ENCODE assay signal across 8 cellular contexts in the genomic region with DNA sequence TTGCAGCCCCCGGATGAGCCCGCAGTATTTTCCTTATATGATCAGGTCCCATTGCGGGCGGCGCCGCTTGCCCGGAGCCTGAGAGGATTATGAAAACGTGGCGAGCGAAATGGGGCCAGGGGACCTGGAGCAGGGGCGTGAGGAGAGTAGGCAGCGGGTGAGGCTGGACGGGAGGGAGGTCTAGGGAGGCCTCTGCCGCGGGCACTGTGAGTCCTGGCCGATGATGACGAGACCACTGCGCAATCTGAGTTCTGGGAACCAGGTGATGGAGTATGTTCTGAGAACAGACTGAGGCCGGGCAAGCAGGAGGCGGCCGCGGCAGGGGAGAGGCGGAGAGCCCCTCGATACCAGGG. TPM values are rescaled to one million over a fixed set of nuclear protein-coding genes. Genes with fewer than 3 reads are reported as not detected.
DNase-seq lines count a peak whose midpoint lies in the region; ATAC-seq, FAIRE-seq and TF ChIP-seq lines count a peak whose summit lies in the region.

No MANE protein-coding gene starts in this region.

- H3K27me3 ChIP-seq in HAP-1 (ENCODE audit: low read depth) (no peaks in the 10 kb centered on the region), H1 (replicated peaks in 1 of 4; ENCODE audit: control insufficient read depth in 3 of 4, extremely low read depth in 1 of 4, insufficient read depth in 3 of 4, low read length in 3 of 4) (no peaks in the 10 kb centered on the region; a peak in 1 of 7 replicates)

- no peak for TF ChIP-seq RAD21 in H1 (IDR thresholded peaks at IDR 0.05 in 1 of 2, conservative IDR thresholded peaks at IDR 0.05 in 1 of 2; ENCODE audit: low read depth in 2 of 2, low read length in 2 of 2)

- peaks cover 12% of the 10 kb centered on the region for H3K23me2 ChIP-seq in H1 (ENCODE audit: low read depth, low read length)

- no peak overlapping the region for H3K4ac ChIP-seq in H1 (replicated peaks; ENCODE audit: insufficient read length, low read depth, low read length)

- H3K79me2 ChIP-seq in H1 (ENCODE audit: control insufficient read depth in 1 of 2, insufficient read depth in 2 of 2, low read length in 2 of 2), result peaks cover 7 to 40% of the 10 kb centered on the region in 2 experiments; a peak in 3 of 4 replicates

- no peak overlapping the region for H3K14ac ChIP-seq in H1 (ENCODE audit: insufficient read length)

- H3K9ac ChIP-seq in H1 (replicated peaks in 1 of 4; ENCODE audit: extremely low read depth in 1 of 4, low read depth in 3 of 4, low read length in 3 of 4), result peak overlapping the region; percentile 69 to 80 (median 74)

- no peaks in the 10 kb centered on the region; the same call in 1 of the 2 replicates for H3K79me1 ChIP-seq in H1 (ENCODE audit: low read depth, low read length)

- H4K5ac ChIP-seq in H1 (ENCODE audit: insufficient read length, low read depth, low read length), result peak overlapping the region; percentile 45

- no peak overlapping the region for H3K23ac ChIP-seq in H1 (ENCODE audit: insufficient read length)

- H3K56ac ChIP-seq in H1 (replicated peaks; ENCODE audit: insufficient read length, low read depth, low read length), result no peak overlapping the region

- H3K18ac ChIP-seq in H1 (ENCODE audit: extremely low read depth, low read length), result peak overlapping the region; percentile 92

- peak overlapping the region; percentile 47; the same call in 1 of the 2 replicates for H2AFZ ChIP-seq in H1 (ENCODE audit: low read length)

- in situ Hi-C loops in HAP-1 (cut with MboI; ENCODE audit: low sequenced_read_pairs), result no loop called here

- H3K4me1 ChIP-seq in HAP-1, result peaks cover 13% of the 10 kb centered on the region
- peaks cover 2 to 11% (median 8%) of the 10 kb centered on the region in 4 experiments; a peak in 5 of 7 replicates for H3K4me1 ChIP-seq in H1 (replicated peaks in 1 of 4; ENCODE audit: control insufficient read depth in 3 of 4, insufficient read depth in 4 of 4, low read length in 3 of 4)
- peaks cover 34% of the 10 kb centered on the region for H3K4me1 ChIP-seq in mucosa of descending colon (ENCODE audit: low read depth)

- H4K8ac ChIP-seq in H1 (ENCODE audit: extremely low read depth, insufficient read depth, low read length), result peak overlapping the region; percentile 81

- H2BK15ac ChIP-seq in H1 (ENCODE audit: low read length), result no peak overlapping the region

- no peak overlapping the region for H2BK12ac ChIP-seq in H1 (ENCODE audit: low read depth, low read length)

- TF ChIP-seq CTCF in H1 (IDR thresholded peaks at IDR 0.05; ENCODE audit: control extremely low read depth in 1 of 3, insufficient read depth in 1 of 3, low read depth in 1 of 3, low read length in 3 of 3), result no peak
- TF ChIP-seq CTCF in mucosa of descending colon (IDR thresholded peaks at IDR 0.05), result no peak

- TF ChIP-seq POLR2A in H1 (IDR thresholded peaks at IDR 0.05; ENCODE audit: control extremely low read depth in 1 of 2, low read depth in 2 of 2, low read length in 2 of 2), result no peak

- CTCF ChIA-PET in H1 (lab: Charles Lee; ENCODE audit: partially characterized antibody), result interaction anchor here (0.7 to 1.0 kb wide), 2 partner anchors 31 to 47 kb away, joined by 3 read pairs; no protein-coding TSS in a partner anchor

- no peak overlapping the region for H2BK20ac ChIP-seq in H1 (ENCODE audit: low read length)

- H2BK120ac ChIP-seq in H1 (replicated peaks; ENCODE audit: low read depth, low read length), result no peak overlapping the region

- H4K20me1 ChIP-seq in H1 (replicated peaks in 1 of 2; ENCODE audit: control insufficient read depth in 1 of 2, insufficient read depth in 2 of 2, low read length in 2 of 2), result peaks cover 0 to 1% of the 10 kb centered on the region in 2 experiments

- H3K4me3 ChIP-seq in HAP-1 (peak overlapping the region; percentile 76), H1 (ENCODE audit: extremely low read depth in 1 of 4, insufficient read depth in 2 of 4, low read depth in 3 of 4, low read length in 4 of 4) (peak overlapping the region; percentile 71 to 93 (median 79)), mucosa of descending colon (peak overlapping the region; percentile 56)

- POLR2A ChIA-PET in H1 (lab: Charles Lee; ENCODE audit: partially characterized antibody), result interaction anchor here (0.7 to 3.1 kb wide), 9 partner anchors 8 to 327 kb away, joined by 3 to 10 read pairs (median 3); a partner anchor contains a TSS

- H3K36me3 ChIP-seq in HAP-1 (replicated peaks) (no peaks in the 10 kb centered on the region; the same call in 1 of the 2 replicates), H1 (ENCODE audit: control insufficient read depth in 2 of 4, insufficient read depth in 4 of 4, low read length in 3 of 4) (no peaks in the 10 kb centered on the region), mucosa of descending colon (ENCODE audit: low read depth) (no peaks in the 10 kb centered on the region)

- H2AK5ac ChIP-seq in H1 (ENCODE audit: low read depth, low read length), result no peak overlapping the region

- ATAC-seq in mucosa of descending colon, result peak; percentile 26

- 1% methylated on average over 24 of the region's 24 CpGs; no CpG with 5 or more reads in 1 of the 2 experiments for WGBS in H1 (ENCODE audit: extremely low coverage in 1 of 2, insufficient coverage in 1 of 2, insufficient read length in 1 of 2, insufficient replicate concordance in 2 of 2, low coverage in 1 of 2, low lambda C conversion rate in 2 of 2, missing lambda C conversion rate in 1 of 2), 2 experiments

- no peak for TF ChIP-seq EP300 in H1 (IDR thresholded peaks at IDR 0.05; ENCODE audit: borderline replicate concordance in 1 of 2, low read depth in 2 of 2, low read length in 2 of 2)

- DNase-seq in GM04503 (ENCODE audit: low read depth) (peak; percentile 10), HAP-1 (ENCODE audit: low spot score in 2 of 2) (peak; percentile 48 to 75), MV-4-11 (lab: John Stamatoyannopoulos, UW) (peak; percentile 20), H1 (ENCODE audit: low read depth in 1 of 2, low spot score in 2 of 2) (no peak), mucosa of descending colon (no peak), iPS-NIHi11 (ENCODE audit: low spot score) (no peak)
- peak; percentile 66 for DNase-seq in activated CD4-positive, alpha-beta T cell treated with anti-CD3 and anti-CD28 coated beads for 48 hours
- peak; percentile 67 for DNase-seq in stimulated activated naive CD4-positive, alpha-beta T cell treated with Interleukin-2 at 50 U/mL for 16 hours (lab: John Stamatoyannopoulos, UW)

- H3K9me3 ChIP-seq in HAP-1 (peaks cover 4% of the 10 kb centered on the region; the same call in 1 of the 2 replicates), H1 (ENCODE audit: insufficient read depth in 2 of 2, low read depth in 1 of 2, low read length in 1 of 2) (peaks cover under 1 to 5% of the 10 kb centered on the region in 2 experiments; a peak in 2 of 4 replicates), mucosa of descending colon (peaks cover 6% of the 10 kb centered on the region)

- H3K27ac ChIP-seq in H1 (ENCODE audit: low read depth, low read length), result peak overlapping the region; percentile 69

- intact Hi-C loops in mucosa of descending colon (cut with DNase I, micrococcal nuclease), result no loop called here

- FAIRE-seq in H1 (lab: Jason Lieb, UNC), result no peak

- peak overlapping the region; percentile 81 to 89 for H3K4me2 ChIP-seq in H1 (ENCODE audit: insufficient read depth in 1 of 2, low read depth in 2 of 2, low read length in 2 of 2)

- H2BK5ac ChIP-seq in H1 (ENCODE audit: low read depth, low read length), result no peak overlapping the region

- H4K91ac ChIP-seq in H1 (replicated peaks; ENCODE audit: insufficient read length, low read length), result peak overlapping the region; percentile 79

TF ChIP-seq in H1, 55 proteins besides CTCF, POLR2A, EP300 and RAD21 (continues in another document):
- TF ChIP-seq KDM4A (IDR thresholded peaks at IDR 0.05; ENCODE audit: low read depth, low read length, severe bottlenecking), result peak; percentile 69
- no peak for TF ChIP-seq EZH2 (IDR thresholded peaks at IDR 0.05; ENCODE audit: low read depth, low read length, severe bottlenecking)
- TF ChIP-seq CHD2 (IDR thresholded peaks at IDR 0.05; ENCODE audit: low read length), result no peak
- no peak for TF ChIP-seq CTBP2 (IDR thresholded peaks at IDR 0.05; ENCODE audit: borderline replicate concordance, insufficient read depth, insufficient read length, low read length)
- no peak for TF ChIP-seq CBX8 (IDR thresholded peaks at IDR 0.05; ENCODE audit: borderline replicate concordance, low read depth, low read length)
- no peak for TF ChIP-seq SUZ12 (IDR thresholded peaks at IDR 0.05; ENCODE audit: low read length)
- TF ChIP-seq PHF8 (conservative IDR thresholded peaks at IDR 0.05; ENCODE audit: low read depth, low read length), result no peak
- TF ChIP-seq BCL11A (IDR thresholded peaks at IDR 0.05; ENCODE audit: low read depth in 2 of 2, low read length in 2 of 2), result no peak
- TF ChIP-seq CEBPB (IDR thresholded peaks at IDR 0.05; ENCODE audit: low read depth, low read length), result no peak
- TF ChIP-seq EGR1 (IDR thresholded peaks at IDR 0.05; ENCODE audit: borderline replicate concordance, low read depth, low read length), result no peak
- TF ChIP-seq SP1 (IDR thresholded peaks at IDR 0.05; ENCODE audit: low read depth, low read length), result peak; percentile 27; the same call in 1 of the 2 replicates

RNA-seq across cellular contexts. Expression of a gene that starts 0.8 kb away (rescaled TPM):
- total RNA-seq in H1 (2021; fragmentation: NEBNext Ultra II Directional; extraction: Animal tissue kit (Norgen Biotek cat#: 25700)), result 151 and 152 TPM in 2 replicates
- polyA plus RNA-seq in H1 (2011; rRNA removed), result 42.1 and 63.4 TPM in 2 replicates
- polyA plus RNA-seq in H1 (2011; cell fraction: cytosol; rRNA removed), result 78.5 TPM
- polyA plus RNA-seq in H1 (2011; cell fraction: nucleus; rRNA removed), result 29.4 TPM
- polyA plus RNA-seq in H1 (2012, experiment 1 of 2), result 154 to 191 TPM (median 158 TPM) in 4 replicates
- 29.5 TPM for polyA plus RNA-seq in H1 (2012, experiment 2 of 2)
- 71.3 TPM for polyA plus RNA-seq in H1 (2013, experiment 1 of 2)
- 71.4 TPM for polyA plus RNA-seq in H1 (2013, experiment 2 of 2)
- 66.7 and 74.4 TPM in 2 replicates for polyA minus RNA-seq in H1 (2011; rRNA and poly(A)+ RNA removed)
- 32.4 TPM for polyA minus RNA-seq in H1 (2011; cell fraction: cytosol; rRNA and poly(A)+ RNA removed)
- polyA minus RNA-seq in H1 (2011; cell fraction: nucleus; rRNA and poly(A)+ RNA removed), result 27.7 TPM
- total RNA-seq in mucosa of descending colon, result 100 to 1,000 TPM; 148 to 332 (median 281) TPM

Comparison
In these comparisons a context has a peak if more than half of its experiments do, and no peak if none do; other contexts are left out.
1. DNase-seq: peak in GM04503 (single experiment), HAP-1 (2 of 2), MV-4-11 (single experiment), activated CD4-positive, alpha-beta T cell treated with anti-CD3 and anti-CD28 coated beads for 48 hours (single experiment) and stimulated activated naive CD4-positive, alpha-beta T cell treated with Interleukin-2 at 50 U/mL for 16 hours (single experiment); none in H1 (0 of 2), mucosa of descending colon (0 of 3) and iPS-NIHi11 (single experiment).
2. Peak in every context shown above with its lines, with median percentiles within 50 percentile points of each other: H3K4me3 ChIP-seq.